Comparison of ENCODE assay signal across 10 cellular contexts in the genomic region with DNA sequence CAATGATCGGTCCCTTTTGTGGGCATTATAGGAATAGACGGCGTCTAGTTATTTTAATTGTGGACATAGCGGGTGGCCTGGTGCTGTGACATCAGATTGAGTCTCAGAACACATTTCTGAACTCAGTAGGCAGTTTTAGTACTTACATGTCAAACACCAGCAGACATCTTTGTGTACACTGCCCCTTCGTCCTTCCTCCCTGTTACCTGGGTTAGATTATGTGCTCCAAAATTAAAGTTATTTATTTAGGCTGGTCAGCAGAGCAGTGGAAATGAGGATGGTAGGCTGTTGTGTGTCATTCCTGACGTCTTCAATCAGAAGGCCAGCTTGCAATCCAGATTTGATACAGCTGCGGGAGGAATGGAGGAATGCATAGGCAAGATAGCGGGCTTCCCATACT. TPM values are rescaled to one million over a fixed set of nuclear protein-coding genes. Genes with fewer than 3 reads are reported as not detected.
DNase-seq lines count a peak whose midpoint lies in the region; ATAC-seq and TF ChIP-seq lines count a peak whose summit lies in the region.
"Had no signal": no experiment of that assay in that cellular context is flagged by ENCODE, and none has a peak within 500 bp of the region (broad histone marks: within the 10 kb centered on the region; RNA-seq: fewer than 3 reads in every experiment).

No MANE protein-coding gene starts in this region.

- ATAC-seq in HG02571 (IDR thresholded peaks at IDR 0.05; ENCODE audit: unreplicated experiment): no peak

- H3K4me2 ChIP-seq in BLaER1 treated with 17β-estradiol and CSF1 and Interleukin-3, amounts not matched to agents 10 nM and 100 nM: peak overlapping the region; percentile 88 to 97 (median 92)
- H3K4me2 ChIP-seq in PC-9 (peak overlapping the region; percentile 97), osteoblast (ENCODE audit: insufficient read depth, low read length) (peak overlapping the region; percentile 87)

- H3K9ac ChIP-seq in BLaER1 treated with 17β-estradiol and CSF1 and Interleukin-3, amounts not matched to agents 10 nM and 100 nM: peak overlapping the region in 9 of 11 experiments; percentile 93 to 98 (median 96); a peak in 18 of 22 replicates

- peaks cover 10% of the 10 kb centered on the region; the same call in 1 of the 2 replicates for H3F3A ChIP-seq in PC-9 (ENCODE audit: insufficient read depth, low read depth)

- CTCF ChIA-PET in PC-9 (lab: Charles Lee): interaction anchor here (0.7 kb wide), 1 partner anchor 157 kb away, joined by 3 read pairs; no protein-coding TSS in a partner anchor

- no TSS peak for BruUV-seq in PC-9 (replicated peaks; lab: Mats Ljungman, UMichigan)

- no peak for TF ChIP-seq POLR2A in adrenal gland (IDR thresholded peaks at IDR 0.05)

- peak overlapping the region in 9 of 10 experiments; percentile 80 to 96 (median 93); a peak in 18 of 20 replicates for H3K4me3 ChIP-seq in BLaER1 treated with 17β-estradiol and CSF1 and Interleukin-3, amounts not matched to agents 10 nM and 100 nM
- H3K4me3 ChIP-seq in PC-9 (peak overlapping the region; percentile 96), osteoblast (ENCODE audit: insufficient read depth, low read length) (peak overlapping the region; percentile 90), adrenal gland (peak overlapping the region in 1 of 4 donors; percentile 77)

- peak overlapping the region in 5 of 11 experiments; percentile 95 to 99 (median 96); a peak in 5 of 22 replicates for H3K27ac ChIP-seq in BLaER1 treated with 17β-estradiol and CSF1 and Interleukin-3, amounts not matched to agents 10 nM and 100 nM
- H3K27ac ChIP-seq in PC-9 (peak overlapping the region; percentile 89; the same call in 1 of the 2 replicates), osteoblast (ENCODE audit: low read depth, low read length) (peak overlapping the region; percentile 93), adrenal gland (peak overlapping the region in 1 of 5 donors; percentile 97)

- H3K9me3 ChIP-seq in BLaER1 treated with 17β-estradiol and CSF1 and Interleukin-3, amounts not matched to agents 10 nM and 100 nM (replicated peaks in 1 of 11): no peaks in the 10 kb centered on the region
- H3K9me3 ChIP-seq in PC-9 (ENCODE audit: insufficient read depth, low read depth): no peaks in the 10 kb centered on the region
- H3K9me3 ChIP-seq in osteoblast (ENCODE audit: low read depth, low read length): no peaks in the 10 kb centered on the region
- H3K9me3 ChIP-seq in adrenal gland (replicated peaks in 1 of 3): no peaks in the 10 kb centered on the region

- peaks cover 53 to 65% (median 60%) of the 10 kb centered on the region in 10 experiments for H3K4me1 ChIP-seq in BLaER1 treated with 17β-estradiol and CSF1 and Interleukin-3, amounts not matched to agents 10 nM and 100 nM
- H3K4me1 ChIP-seq in PC-9 (replicated peaks; ENCODE audit: insufficient read depth): peaks cover 35% of the 10 kb centered on the region
- H3K4me1 ChIP-seq in osteoblast (ENCODE audit: insufficient read depth, low read length): peaks cover 57% of the 10 kb centered on the region
- peaks cover 25 to 45% of the 10 kb centered on the region in 2 donors for H3K4me1 ChIP-seq in adrenal gland (replicated peaks in 1 of 2)

- no peak overlapping the region for H2AFZ ChIP-seq in PC-9
- peak overlapping the region; percentile 69 for H2AFZ ChIP-seq in osteoblast (ENCODE audit: low read length)

- intact Hi-C loops in PC-9 (cut with micrococcal nuclease; ENCODE audit: unreplicated experiment) (loop anchor here (2.0 to 10.0 kb wide), 5 partner anchors 115 to 434 kb away; no protein-coding TSS in a partner anchor), adrenal gland (cut with DNase I) (no loop called here)

- H3K27me3 ChIP-seq in BLaER1 treated with 17β-estradiol and CSF1 and Interleukin-3, amounts not matched to agents 10 nM and 100 nM: no peaks in the 10 kb centered on the region
- H3K27me3 ChIP-seq in PC-9 (ENCODE audit: insufficient read depth, low read depth) (no peaks in the 10 kb centered on the region), osteoblast (ENCODE audit: insufficient read depth, low read length) (no peaks in the 10 kb centered on the region), adrenal gland (no peaks in the 10 kb centered on the region)

- no peaks in the 10 kb centered on the region for H3K9me2 ChIP-seq in PC-9 (ENCODE audit: insufficient read depth)

- POLR2A ChIA-PET in PC-9 (lab: Charles Lee; ENCODE audit: unreplicated experiment): no interaction called here

- 72 to 76% (median 73%) methylated on average over 8 of the region's 8 CpGs for WGBS in adrenal gland, 4 donors

- TF ChIP-seq CTCF in PC-9 (conservative IDR thresholded peaks at IDR 0.05) (no peak), osteoblast (IDR thresholded peaks at IDR 0.05; ENCODE audit: extremely low read depth, low read depth, low read length) (no peak), adrenal gland (IDR thresholded peaks at IDR 0.05) (no peak)

- H3K79me2 ChIP-seq in PC-9 (ENCODE audit: low read depth): peaks cover 62% of the 10 kb centered on the region
- H3K79me2 ChIP-seq in osteoblast (ENCODE audit: insufficient read depth, low read length): peaks cover 71% of the 10 kb centered on the region

- H4K20me1 ChIP-seq in BLaER1 treated with 17β-estradiol and CSF1 and Interleukin-3, amounts not matched to agents 10 nM and 100 nM: peaks cover 55 to 67% (median 59%) of the 10 kb centered on the region in 11 experiments; a peak in 21 of 22 replicates
- H4K20me1 ChIP-seq in PC-9 (ENCODE audit: insufficient read depth) (no peaks in the 10 kb centered on the region), osteoblast (ENCODE audit: insufficient read depth, low read length) (peaks cover 7% of the 10 kb centered on the region)

- no peak for DNase-seq in PC-9
- peak; percentile 52 for DNase-seq in fibroblast of gingiva (ENCODE audit: low read depth)
- DNase-seq in osteoblast (ENCODE audit: insufficient read length, low spot score, missing footprints): peak; percentile 60
- DNase-seq in adrenal gland: no peak
- no peak for DNase-seq in NCI-H1092 treated with DMSO at 0.1 percent for 48 hours (lab: John Stamatoyannopoulos, UW)
- no peak for DNase-seq in activated CD4-positive, alpha-beta T cell treated with anti-CD3 and anti-CD28 coated beads, Interleukin-2, amount 50 U/mL, for 4 hours
- DNase-seq: activated CD8-positive, alpha-beta memory T cell treated with anti-CD3 and anti-CD28 coated beads for 24 hours; NCI-H1694 treated with DMSO at 0.1 percent for 48 hours had no signal

- H3K36me3 ChIP-seq in BLaER1 treated with 17β-estradiol and CSF1 and Interleukin-3, amounts not matched to agents 10 nM and 100 nM: peaks cover 11 to 53% (median 27%) of the 10 kb centered on the region in 11 experiments; a peak in 21 of 22 replicates
- no peaks in the 10 kb centered on the region for H3K36me3 ChIP-seq in PC-9 (ENCODE audit: low read depth)
- no peaks in the 10 kb centered on the region for H3K36me3 ChIP-seq in osteoblast (ENCODE audit: insufficient read depth, low read length)
- no peaks in the 10 kb centered on the region for H3K36me3 ChIP-seq in adrenal gland (replicated peaks in 1 of 2)

RNA-seq across cellular contexts. Expression of a gene that starts 3.7 kb away (rescaled TPM):
- 9.9 and 14.8 TPM in 2 replicates for total RNA-seq in PC-9 (2021)
- 9.0 and 10.6 TPM in 2 replicates for total RNA-seq in osteoblast
- total RNA-seq in adrenal gland: 10 to 100 TPM in 7 of 8 donors, 1 to 10 TPM in 1; 8.7 to 24.7 (median 14.8) TPM
- polyA plus RNA-seq in adrenal gland: 10 to 100 TPM; 10.5 to 23.2 (median 18.6) TPM

Comparison
In these comparisons a context has a peak if more than half of its experiments do, and no peak if none do; other contexts are left out.
1. DNase-seq: peak in fibroblast of gingiva (single experiment) and osteoblast (single experiment); none in PC-9 (0 of 2), adrenal gland (0 of 7), NCI-H1092 treated with DMSO at 0.1 percent for 48 hours (single experiment) and activated CD4-positive, alpha-beta T cell treated with anti-CD3 and anti-CD28 coated beads, Interleukin-2, amount 50 U/mL, for 4 hours (0 of 2).
2. Peak in every context shown above with its lines, with median percentiles within 50 percentile points of each other: H3K4me2 ChIP-seq.